ENCODE assay signal across 38 cellular contexts in the genomic region with DNA sequence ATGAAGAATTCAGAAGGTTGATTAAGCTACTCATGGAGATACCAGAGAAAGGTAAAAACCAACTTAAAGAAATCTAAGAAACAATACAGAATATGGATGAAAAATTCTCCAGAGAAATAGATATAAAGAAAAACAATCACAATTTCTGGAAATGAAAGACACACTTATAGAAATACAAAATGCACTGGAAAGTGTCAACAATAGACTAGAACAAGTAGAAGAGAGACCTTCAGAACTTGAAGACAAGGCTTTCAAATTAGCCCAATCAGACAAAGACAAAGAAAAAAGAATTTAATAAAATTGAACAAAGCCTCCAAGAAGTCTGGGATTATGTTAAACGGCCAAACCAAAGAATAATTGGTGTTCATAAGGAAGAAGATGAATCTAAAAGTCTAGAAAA. TPM values are rescaled to one million over a fixed set of nuclear protein-coding genes. Genes with fewer than 3 reads are reported as not detected.
"Had no signal": no experiment of that assay in that cellular context is flagged by ENCODE, and none has a peak within 500 bp of the region (broad histone marks: within the 10 kb centered on the region; RNA-seq: fewer than 3 reads in every experiment).

No MANE protein-coding gene starts in this region.

- H3K27ac Mint-ChIP-seq: activated B cell treated with CpG ODN at 0.5 μM for 24 hours; activated CD4-positive, alpha-beta memory T cell treated with anti-CD3 and anti-CD28 coated beads for 36 hours; activated CD4-positive, alpha-beta T cell treated with anti-CD3 and anti-CD28 coated beads, Interleukin-2, amount 10 ng/mL, durations not matched to agents 24 days and 14 days; activated CD8-positive, alpha-beta T cell treated with anti-CD3 and anti-CD28 coated beads for 36 hours; activated naive CD4-positive, alpha-beta T cell treated with anti-CD3 and anti-CD28 coated beads for 36 hours; activated naive CD4-positive, alpha-beta T cell treated with anti-CD3 and anti-CD28 coated beads, Interleukin-2, amount 50 U/mL, for 72 hours; activated naive CD8-positive, alpha-beta T cell treated with anti-CD3 and anti-CD28 coated beads, Interleukin-2, amount 10 ng/mL, durations not matched to agents 7 days and 5 days; activated naive CD8-positive, alpha-beta T cell treated with anti-CD3 and anti-CD28 coated beads, Interleukin-2, amount 50 U/mL, for 24 hours; activated T-cell treated with anti-CD3 and anti-CD28 coated beads, Interleukin-2, amount 50 U/mL, for 72 hours; activated T-helper 1 cell treated with anti-CD3 and anti-CD28 coated beads, Interleukin-12 subunit alpha, Interleukin-12 subunit beta, Interleukin-2, Interleukin-4 antibody, amounts not matched to agents 30 ng/mL and 10 ng/mL and 1 ng/mL, durations not matched to agents 14 hours and 24 hours and 36 hours; activated T-helper 17 cell treated with anti-CD3 and anti-CD28 coated beads, Interleukin-2, amount 50 U/mL, for 72 hours; brain; T-helper 1 cell treated with Interleukin-12 subunit alpha and Interleukin-12 subunit beta and Interleukin-4 antibody, amounts not matched to agents 30 μg/mL and 1 μg/mL, for 36 hours; T-helper 2 cell treated with Interferon-gamma antibody and Interleukin-4, amounts not matched to agents 5 μg/mL and 100 μg/mL, for 36 hours had no signal

- H3K4me1 Mint-ChIP-seq: activated B cell treated with CpG ODN at 0.5 μM for 24 hours; activated CD4-positive, alpha-beta T cell treated with anti-CD3 and anti-CD28 coated beads, Interleukin-2, amount 10 ng/mL, durations not matched to agents 24 days and 14 days; activated naive CD8-positive, alpha-beta T cell treated with anti-CD3 and anti-CD28 coated beads, Interleukin-2, amount 10 ng/mL, durations not matched to agents 7 days and 5 days; activated naive CD8-positive, alpha-beta T cell treated with anti-CD3 and anti-CD28 coated beads, Interleukin-2, amount 50 U/mL, for 24 hours; activated T-helper 17 cell treated with anti-CD3 and anti-CD28 coated beads, Interleukin-2, amount 50 U/mL, for 72 hours; brain; central memory CD8-positive, alpha-beta T cell had no signal

- ATAC-seq: activated CD8-positive, alpha-beta T cell treated with anti-CD3 and anti-CD28 coated beads for 36 hours; activated naive CD4-positive, alpha-beta T cell treated with anti-CD3 and anti-CD28 coated beads, Interleukin-2, amount 50 U/mL, for 72 hours; activated naive CD8-positive, alpha-beta T cell treated with anti-CD3 and anti-CD28 coated beads, Interleukin-2, amount 50 U/mL, for 24 hours; activated T-cell treated with anti-CD3 and anti-CD28 coated beads, Interleukin-2, amount 50 U/mL, for 4 hours; activated T-cell treated with anti-CD3 and anti-CD28 coated beads, Interleukin-2, amount 50 U/mL, for 72 hours; activated T-helper 17 cell treated with anti-CD3 and anti-CD28 coated beads, Interleukin-2, amount 50 U/mL, for 72 hours had no signal

- DNase-seq: activated B cell treated with CpG ODN at 0.5 μM for 24 hours; activated CD4-positive, alpha-beta memory T cell treated with anti-CD3 and anti-CD28 coated beads for 36 hours; activated CD4-positive, alpha-beta T cell treated with anti-CD3 and anti-CD28 coated beads for 4 hours; activated CD4-positive, alpha-beta T cell treated with anti-CD3 and anti-CD28 coated beads, Interleukin-2, amount 10 ng/mL, durations not matched to agents 24 days and 14 days; activated CD4-positive, alpha-beta T cell treated with anti-CD3 and anti-CD28 coated beads, Interleukin-2, amount 50 U/mL, for 1 hour; activated CD4-positive, alpha-beta T cell treated with anti-CD3 and anti-CD28 coated beads, Interleukin-2, amount 50 U/mL, for 4 hours; activated CD4-positive, CD25-positive, alpha-beta regulatory T cell treated with anti-CD3 and anti-CD28 coated beads, Interleukin-2, amount 50 U/mL, for 72 hours; activated CD8-positive, alpha-beta memory T cell treated with anti-CD3 and anti-CD28 coated beads, Interleukin-2, amount 50 U/mL, for 4 hours; activated CD8-positive, alpha-beta T cell treated with anti-CD3 and anti-CD28 coated beads for 36 hours; activated effector memory CD4-positive, alpha-beta T cell treated with anti-CD3 and anti-CD28 coated beads, Interleukin-2, amount 50 U/mL, for 16 hours; activated gamma-delta T cell treated with Interleukin-2 at 50 U/mL for 16 hours; activated naive CD4-positive, alpha-beta T cell; activated naive CD4-positive, alpha-beta T cell treated with anti-CD3 and anti-CD28 coated beads for 36 hours; activated naive CD4-positive, alpha-beta T cell treated with anti-CD3 and anti-CD28 coated beads, Interleukin-2, amount 50 U/mL, for 16 hours; activated naive CD8-positive, alpha-beta T cell treated with anti-CD3 and anti-CD28 coated beads, Interleukin-2, amount 10 ng/mL, durations not matched to agents 7 days and 5 days; activated naive CD8-positive, alpha-beta T cell treated with anti-CD3 and anti-CD28 coated beads, Interleukin-2, amount 50 U/mL, for 24 hours; activated T-cell treated with anti-CD3 and anti-CD28 coated beads for 4 hours; activated T-cell treated with anti-CD3 and anti-CD28 coated beads, Interleukin-2, amount 50 U/mL, for 1 hour; activated T-cell treated with anti-CD3 and anti-CD28 coated beads, Interleukin-2, amount 50 U/mL, for 4 hours; activated T-cell treated with anti-CD3 and anti-CD28 coated beads, Interleukin-2, amount 50 U/mL, for 72 hours; amygdala; anterior cingulate cortex; caudate nucleus; cerebellar nuclear complex; T-helper 2 cell; T-helper 9 cell had no signal

- H3K4me3 Mint-ChIP-seq: activated B cell treated with CpG ODN at 0.5 μM for 24 hours; activated CD4-positive, alpha-beta memory T cell treated with anti-CD3 and anti-CD28 coated beads for 36 hours; activated CD4-positive, alpha-beta T cell treated with anti-CD3 and anti-CD28 coated beads, Interleukin-2, amount 10 ng/mL, durations not matched to agents 24 days and 14 days; activated CD8-positive, alpha-beta T cell treated with anti-CD3 and anti-CD28 coated beads for 36 hours; activated naive CD4-positive, alpha-beta T cell treated with anti-CD3 and anti-CD28 coated beads for 36 hours; activated naive CD8-positive, alpha-beta T cell treated with anti-CD3 and anti-CD28 coated beads, Interleukin-2, amount 10 ng/mL, durations not matched to agents 7 days and 5 days; activated naive CD8-positive, alpha-beta T cell treated with anti-CD3 and anti-CD28 coated beads, Interleukin-2, amount 50 U/mL, for 24 hours; activated T-cell treated with anti-CD3 and anti-CD28 coated beads, Interleukin-2, amount 50 U/mL, for 4 hours; activated T-cell treated with anti-CD3 and anti-CD28 coated beads, Interleukin-2, amount 50 U/mL, for 72 hours; activated T-helper 1 cell treated with anti-CD3 and anti-CD28 coated beads, Interleukin-12 subunit alpha, Interleukin-12 subunit beta, Interleukin-2, Interleukin-4 antibody, amounts not matched to agents 30 ng/mL and 10 ng/mL and 1 ng/mL, durations not matched to agents 14 hours and 24 hours and 36 hours; activated T-helper 17 cell treated with anti-CD3 and anti-CD28 coated beads, Interleukin-2, amount 50 U/mL, for 72 hours; brain; central memory CD8-positive, alpha-beta T cell; T-helper 1 cell treated with Interleukin-12 subunit alpha and Interleukin-12 subunit beta and Interleukin-4 antibody, amounts not matched to agents 30 μg/mL and 1 μg/mL, for 36 hours; T-helper 2 cell treated with Interferon-gamma antibody and Interleukin-4, amounts not matched to agents 5 μg/mL and 100 μg/mL, for 36 hours had no signal

- H3K4me3 ChIP-seq: ascending aorta, cardiac muscle cell had no signal

- H3K36me3 Mint-ChIP-seq: activated naive CD8-positive, alpha-beta T cell treated with anti-CD3 and anti-CD28 coated beads, Interleukin-2, amount 10 ng/mL, durations not matched to agents 7 days and 5 days; brain had no signal

- H3K27ac ChIP-seq: ascending aorta, cardiac muscle cell, VCaP had no signal

- H3K27me3 ChIP-seq: ascending aorta, cardiac muscle cell had no signal

- FAIRE-seq: bronchial epithelial cell, TTC549 had no signal

- H3K36me3 ChIP-seq: ascending aorta had no signal

- H3K4me1 ChIP-seq: ascending aorta had no signal

RNA-seq across cellular contexts. Expression of a gene that starts 9.6 kb away (rescaled TPM):
- total RNA-seq: activated naive CD4-positive, alpha-beta T cell treated with anti-CD3 and anti-CD28 coated beads for 36 hours had no signal
